Comparison of ENCODE assay signal across 22 cellular contexts in genomic region chr12:16962889-16963288, GRCh38.
"Had no signal": no experiment of that assay in that cellular context is flagged by ENCODE, and none has a peak within 500 bp of the region (broad histone marks: within the 10 kb centered on the region; RNA-seq: fewer than 3 reads in every experiment).

No MANE protein-coding gene starts in this region.

- H3K4me3 Mint-ChIP-seq: activated T-helper 17 cell treated with anti-CD3 and anti-CD28 coated beads, Interleukin-2, amount 50 U/mL, for 72 hours; central memory CD8-positive, alpha-beta T cell; memory B cell; natural killer cell treated with Interleukin-12 subunit alpha and Interleukin-12 subunit beta and Interleukin-15 and Interleukin-18, amount 100 ng/mL, for 72 hours; type B pancreatic cell; WTC11 had no signal

- H3K4me1 ChIP-seq: ascending aorta, colonic mucosa, pancreas, psoas muscle, right atrium auricular region, spleen, testis had no signal

- H3K36me3 ChIP-seq: ascending aorta, brain microvascular endothelial cell, colonic mucosa, neutrophil, pancreas, right atrium auricular region, spleen had no signal

- H3K4me1 Mint-ChIP-seq: activated T-helper 17 cell treated with anti-CD3 and anti-CD28 coated beads, Interleukin-2, amount 50 U/mL, for 72 hours; central memory CD8-positive, alpha-beta T cell; memory B cell; WTC11 had no signal

- H3K9me3 ChIP-seq: ascending aorta, colonic mucosa, neutrophil, pancreas, psoas muscle, right atrium auricular region, testis had no signal

- DNase-seq: activated T-cell treated with anti-CD3 and anti-CD28 coated beads, Interleukin-2, amount 50 U/mL, for 1 hour; brain microvascular endothelial cell; colonic mucosa; dorsolateral prefrontal cortex; left colon; pancreas; psoas muscle; spleen; stimulated activated CD4-positive, alpha-beta T cell treated with anti-CD3 and anti-CD28 coated beads, Interleukin-4, amount 100 ng/mL, for 1 hour; stimulated activated naive CD4-positive, alpha-beta T cell; testis had no signal

- H3K27ac Mint-ChIP-seq: activated naive CD4-positive, alpha-beta T cell treated with anti-CD3 and anti-CD28 coated beads, Interleukin-2, amount 50 U/mL, for 72 hours; activated T-helper 17 cell treated with anti-CD3 and anti-CD28 coated beads, Interleukin-2, amount 50 U/mL, for 72 hours; memory B cell; natural killer cell treated with Interleukin-12 subunit alpha and Interleukin-12 subunit beta and Interleukin-15 and Interleukin-18, amount 100 ng/mL, for 72 hours; type B pancreatic cell; WTC11 had no signal

- H3K9me3 Mint-ChIP-seq: type B pancreatic cell, WTC11 had no signal

- H3K4me3 ChIP-seq: ascending aorta, colonic mucosa, dorsolateral prefrontal cortex, pancreas, psoas muscle, right atrium auricular region, spleen, testis had no signal

- H3K36me3 Mint-ChIP-seq: activated naive CD4-positive, alpha-beta T cell treated with anti-CD3 and anti-CD28 coated beads, Interleukin-2, amount 50 U/mL, for 72 hours; memory B cell; type B pancreatic cell; WTC11 had no signal

- H3K27me3 Mint-ChIP-seq: activated T-helper 17 cell treated with anti-CD3 and anti-CD28 coated beads, Interleukin-2, amount 50 U/mL, for 72 hours; central memory CD8-positive, alpha-beta T cell; memory B cell; natural killer cell treated with Interleukin-12 subunit alpha and Interleukin-12 subunit beta and Interleukin-15 and Interleukin-18, amount 100 ng/mL, for 72 hours; type B pancreatic cell had no signal

- H3K27ac ChIP-seq: ascending aorta, brain microvascular endothelial cell, colonic mucosa, dorsolateral prefrontal cortex, epithelial cell of prostate, neutrophil, pancreas, psoas muscle, right atrium auricular region, spleen, testis had no signal

- H3K27me3 ChIP-seq: ascending aorta, brain microvascular endothelial cell, colonic mucosa, dorsolateral prefrontal cortex, neutrophil, pancreas, right atrium auricular region, spleen, testis had no signal

- ATAC-seq: activated naive CD4-positive, alpha-beta T cell treated with anti-CD3 and anti-CD28 coated beads, Interleukin-2, amount 50 U/mL, for 72 hours; activated T-helper 17 cell treated with anti-CD3 and anti-CD28 coated beads, Interleukin-2, amount 50 U/mL, for 72 hours; left colon; natural killer cell treated with Interleukin-12 subunit alpha and Interleukin-12 subunit beta and Interleukin-15 and Interleukin-18, amount 100 ng/mL, for 72 hours; pancreas; psoas muscle; WTC11 had no signal
